Comparison of ENCODE assay signal across 35 cellular contexts in the genomic region with DNA sequence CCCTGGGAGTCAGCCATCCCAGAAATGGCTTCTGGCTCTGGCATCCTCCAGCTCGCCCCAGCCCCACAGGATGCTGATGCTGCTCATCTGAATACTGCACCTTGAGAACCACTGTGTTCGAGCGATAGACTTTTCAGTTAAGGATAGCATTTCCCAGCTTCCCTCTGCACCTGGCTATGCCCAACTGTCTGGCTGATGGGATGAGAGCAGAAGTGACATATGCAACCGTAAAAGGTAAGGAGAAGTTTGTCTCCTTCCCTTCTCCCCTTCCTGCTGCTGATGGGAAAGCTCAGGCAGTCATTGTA. TPM values are rescaled to one million over a fixed set of nuclear protein-coding genes. Genes with fewer than 3 reads are reported as not detected.
"Had no signal": no experiment of that assay in that cellular context is flagged by ENCODE, and none has a peak within 500 bp of the region (broad histone marks: within the 10 kb centered on the region; RNA-seq: fewer than 3 reads in every experiment).

No MANE protein-coding gene starts in this region.

- DNase-seq: activated CD4-positive, alpha-beta T cell treated with anti-CD3 and anti-CD28 coated beads, Interleukin-2, amount 50 U/mL, for 1 hour; activated naive CD4-positive, alpha-beta T cell treated with anti-CD3 and anti-CD28 coated beads, Interleukin-2, amount 50 U/mL, for 16 hours; activated T-cell treated with anti-CD3 and anti-CD28 coated beads for 4 hours; activated T-cell treated with anti-CD3 and anti-CD28 coated beads, Interleukin-2, amount 50 U/mL, for 72 hours; amniotic stem cell; brain microvascular endothelial cell; foreskin keratinocyte; hypothalamus; immature natural killer cell; mesendoderm; retina; stimulated activated CD4-positive, alpha-beta T cell treated with anti-CD3 and anti-CD28 coated beads, Interleukin-12 subunit alpha, Interleukin-12 subunit beta, amount 100 ng/mL, for 4 hours; stimulated activated CD4-positive, alpha-beta T cell treated with anti-CD3 and anti-CD28 coated beads, Interleukin-4, amount 100 ng/mL, for 4 hours; stimulated activated CD8-positive, alpha-beta memory T cell treated with anti-CD3 and anti-CD28 coated beads, Interleukin-4, amount 100 ng/mL, for 48 hours; T1000; thyroid gland had no signal

- H3K36me3 Mint-ChIP-seq: immature natural killer cell; stimulated activated memory B cell treated with anti-CD40 and anti-IgM and Interleukin-4, amounts not matched to agents 10 μg/mL and 1 μg/mL and 100 μg/mL, for 72 hours had no signal

- H3K9me3 ChIP-seq: esophagus muscularis mucosa, heart left ventricle, left ventricle myocardium inferior, neutrophil, pancreas, prostate gland, thyroid gland, upper lobe of right lung had no signal

- H3K36me3 ChIP-seq: brain microvascular endothelial cell, esophagus muscularis mucosa, heart left ventricle, left ventricle myocardium inferior, neutrophil, pancreas, prostate gland, thyroid gland, upper lobe of right lung, WERI-Rb-1 had no signal

- H3K9me3 Mint-ChIP-seq: activated T-cell treated with anti-CD3 and anti-CD28 coated beads, Interleukin-2, amount 50 U/mL, for 72 hours; immature natural killer cell; nephron; stimulated activated memory B cell treated with anti-CD40 and anti-IgM and Interleukin-4, amounts not matched to agents 10 μg/mL and 1 μg/mL and 100 μg/mL, for 72 hours; stimulated activated naive CD8-positive, alpha-beta T cell treated with anti-CD3 and anti-CD28 coated beads, Interleukin-15, amount 100 ng/mL, for 72 hours had no signal

- H3K4me1 Mint-ChIP-seq: immature natural killer cell; nephron; stimulated activated naive CD8-positive, alpha-beta T cell treated with anti-CD3 and anti-CD28 coated beads, Interleukin-15, amount 100 ng/mL, for 72 hours; T-helper 17 cell had no signal

- H3K27ac Mint-ChIP-seq: activated T-cell treated with anti-CD3 and anti-CD28 coated beads, Interleukin-2, amount 50 U/mL, for 72 hours; immature natural killer cell; nephron; stimulated activated memory B cell treated with anti-CD40 and anti-IgM and Interleukin-4, amounts not matched to agents 10 μg/mL and 1 μg/mL and 100 μg/mL, for 72 hours; stimulated activated naive CD8-positive, alpha-beta T cell treated with anti-CD3 and anti-CD28 coated beads, Interleukin-15, amount 100 ng/mL, for 72 hours; T-helper 17 cell had no signal

- H3K4me1 ChIP-seq: esophagus muscularis mucosa, foreskin keratinocyte, heart left ventricle, left ventricle myocardium inferior, pancreas, prostate gland, upper lobe of right lung had no signal

- H3K27ac ChIP-seq: brain microvascular endothelial cell, esophagus muscularis mucosa, foreskin keratinocyte, heart left ventricle, left ventricle myocardium inferior, neutrophil, pancreas, prostate gland, skin epidermis, upper lobe of right lung, WERI-Rb-1 had no signal

- ATAC-seq: activated T-cell treated with anti-CD3 and anti-CD28 coated beads, Interleukin-2, amount 50 U/mL, for 72 hours; pancreas; sciatic nerve; SK-N-SH treated with all-trans-retinoic acid at 6 μM for 48 hours; stimulated activated memory B cell treated with anti-CD40 and anti-IgM and Interleukin-4, amounts not matched to agents 10 μg/mL and 1 μg/mL and 100 μg/mL, for 72 hours; stimulated activated naive CD8-positive, alpha-beta T cell treated with anti-CD3 and anti-CD28 coated beads, Interleukin-15, amount 100 ng/mL, for 72 hours; T-helper 17 cell; upper lobe of right lung had no signal

- H3K4me3 Mint-ChIP-seq: activated T-cell treated with anti-CD3 and anti-CD28 coated beads, Interleukin-2, amount 50 U/mL, for 72 hours; immature natural killer cell; nephron; stimulated activated memory B cell treated with anti-CD40 and anti-IgM and Interleukin-4, amounts not matched to agents 10 μg/mL and 1 μg/mL and 100 μg/mL, for 72 hours; stimulated activated naive CD8-positive, alpha-beta T cell treated with anti-CD3 and anti-CD28 coated beads, Interleukin-15, amount 100 ng/mL, for 72 hours; T-helper 17 cell had no signal

- H3K4me3 ChIP-seq: esophagus muscularis mucosa, heart left ventricle, left ventricle myocardium inferior, lung, pancreas, prostate gland, skin epidermis, thyroid gland, upper lobe of right lung had no signal

RNA-seq across cellular contexts. Expression of a gene that starts 9.7 kb away (rescaled TPM):
- total RNA-seq: activated T-cell treated with anti-CD3 and anti-CD28 coated beads, Interleukin-2, amount 50 U/mL, for 72 hours; astrocyte; foreskin keratinocyte; kidney epithelial cell; mononuclear cell; sciatic nerve; T-helper 17 cell; upper lobe of right lung had no signal

RNA-seq across cellular contexts. Expression of a gene that starts 27.0 kb away (rescaled TPM):
- total RNA-seq: activated T-cell treated with anti-CD3 and anti-CD28 coated beads, Interleukin-2, amount 50 U/mL, for 72 hours; astrocyte; foreskin keratinocyte; kidney epithelial cell; lung; mononuclear cell; pancreas; T-helper 17 cell; thyroid gland; upper lobe of right lung had no signal
